29 cellular contexts compared by ENCODE assay signal in genomic region chr1:112517231-112517630, GRCh38. TPM values are rescaled to one million over a fixed set of nuclear protein-coding genes. Genes with fewer than 3 reads are reported as not detected.
"Had no signal": no experiment of that assay in that cellular context is flagged by ENCODE, and none has a peak within 500 bp of the region (broad histone marks: within the 10 kb centered on the region; RNA-seq: fewer than 3 reads in every experiment).

No MANE protein-coding gene starts in this region.

- H3K4me1 ChIP-seq: ascending aorta had no signal

- H3K36me3 Mint-ChIP-seq: activated CD8-positive, alpha-beta memory T cell treated with anti-CD3 and anti-CD28 coated beads, Interleukin-2, amount 10 ng/mL, durations not matched to agents 7 days and 5 days; activated naive CD4-positive, alpha-beta T cell treated with anti-CD3 and anti-CD28 coated beads, Interleukin-2, amount 50 U/mL, for 72 hours had no signal

- ATAC-seq: activated CD8-positive, alpha-beta memory T cell treated with anti-CD3 and anti-CD28 coated beads, Interleukin-2, amount 10 ng/mL, durations not matched to agents 7 days and 5 days; activated naive CD4-positive, alpha-beta T cell treated with anti-CD3 and anti-CD28 coated beads, Interleukin-2, amount 50 U/mL, for 72 hours; activated naive CD8-positive, alpha-beta T cell treated with anti-CD3 and anti-CD28 coated beads, Interleukin-2, amount 50 U/mL, for 24 hours; body of pancreas; Panc1 had no signal

- H3K36me3 ChIP-seq: cardiac muscle cell had no signal

- H3K4me3 ChIP-seq: ascending aorta, body of pancreas, cardiac muscle cell had no signal

- H3K4me1 Mint-ChIP-seq: activated B cell treated with CpG ODN at 0.5 μM for 24 hours; activated CD4-positive, alpha-beta T cell treated with anti-CD3 and anti-CD28 coated beads, Interleukin-2, amount 10 ng/mL, durations not matched to agents 24 days and 14 days; activated naive CD8-positive, alpha-beta T cell treated with anti-CD3 and anti-CD28 coated beads, Interleukin-2, amount 50 U/mL, for 24 hours had no signal

- H3K27me3 ChIP-seq: ascending aorta, body of pancreas had no signal

- H3K9me3 Mint-ChIP-seq: activated B cell treated with CpG ODN at 0.5 μM for 24 hours; activated CD4-positive, alpha-beta T cell treated with anti-CD3 and anti-CD28 coated beads, Interleukin-2, amount 10 ng/mL, durations not matched to agents 24 days and 14 days; activated naive CD4-positive, alpha-beta T cell treated with anti-CD3 and anti-CD28 coated beads, Interleukin-2, amount 50 U/mL, for 72 hours; activated naive CD8-positive, alpha-beta T cell treated with anti-CD3 and anti-CD28 coated beads, Interleukin-2, amount 50 U/mL, for 24 hours; activated T-cell treated with anti-CD3 and anti-CD28 coated beads, Interleukin-2, amount 50 U/mL, for 24 hours; activated T-helper 1 cell treated with anti-CD3 and anti-CD28 coated beads, Interleukin-12 subunit alpha, Interleukin-12 subunit beta, Interleukin-2, Interleukin-4 antibody, amounts not matched to agents 30 ng/mL and 10 ng/mL and 1 ng/mL, durations not matched to agents 14 hours and 24 hours and 36 hours had no signal

- H3K9me3 ChIP-seq: ascending aorta, body of pancreas had no signal

- DNase-seq: activated B cell treated with CpG ODN at 0.5 μM for 24 hours; activated CD4-positive, alpha-beta T cell treated with anti-CD3 and anti-CD28 coated beads for 1 hour; activated CD4-positive, alpha-beta T cell treated with anti-CD3 and anti-CD28 coated beads, Interleukin-2, amount 10 ng/mL, durations not matched to agents 24 days and 14 days; activated CD4-positive, alpha-beta T cell treated with anti-CD3 and anti-CD28 coated beads, Interleukin-2, amount 50 U/mL, for 48 hours; activated CD8-positive, alpha-beta memory T cell treated with anti-CD3 and anti-CD28 coated beads, Interleukin-2, amount 10 ng/mL, durations not matched to agents 7 days and 5 days; activated effector memory CD4-positive, alpha-beta T cell treated with Interleukin-2 at 50 U/mL for 16 hours; activated naive CD4-positive, alpha-beta T cell treated with Interleukin-2 at 50 U/mL for 16 hours; activated naive CD8-positive, alpha-beta T cell treated with anti-CD3 and anti-CD28 coated beads, Interleukin-2, amount 50 U/mL, for 24 hours; activated T-cell treated with anti-CD3 and anti-CD28 coated beads, Interleukin-2, amount 50 U/mL, for 24 hours; amniotic stem cell; body of pancreas; KG1; NCI-H1048; NCI-H1417 treated with DMSO at 0.1 percent for 48 hours; NCI-H1694; NCI-H2171 treated with DMSO at 0.1 percent for 48 hours; NCI-H226; NCI-H526; NCI-H82; OCI-M1; SIG-M5; T-helper 2 cell; T1000 had no signal

- H3K27ac ChIP-seq: ascending aorta, body of pancreas, cardiac muscle cell had no signal

- FAIRE-seq: TTC549 had no signal

- H3K4me3 Mint-ChIP-seq: activated B cell treated with CpG ODN at 0.5 μM for 24 hours; activated CD4-positive, alpha-beta T cell treated with anti-CD3 and anti-CD28 coated beads, Interleukin-2, amount 10 ng/mL, durations not matched to agents 24 days and 14 days; activated CD8-positive, alpha-beta memory T cell treated with anti-CD3 and anti-CD28 coated beads, Interleukin-2, amount 10 ng/mL, durations not matched to agents 7 days and 5 days; activated naive CD8-positive, alpha-beta T cell treated with anti-CD3 and anti-CD28 coated beads, Interleukin-2, amount 50 U/mL, for 24 hours; activated T-cell treated with anti-CD3 and anti-CD28 coated beads, Interleukin-2, amount 50 U/mL, for 24 hours; activated T-helper 1 cell treated with anti-CD3 and anti-CD28 coated beads, Interleukin-12 subunit alpha, Interleukin-12 subunit beta, Interleukin-2, Interleukin-4 antibody, amounts not matched to agents 30 ng/mL and 10 ng/mL and 1 ng/mL, durations not matched to agents 14 hours and 24 hours and 36 hours had no signal

- H3K27me3 Mint-ChIP-seq: activated B cell treated with CpG ODN at 0.5 μM for 24 hours; activated CD8-positive, alpha-beta memory T cell treated with anti-CD3 and anti-CD28 coated beads, Interleukin-2, amount 10 ng/mL, durations not matched to agents 7 days and 5 days; activated naive CD8-positive, alpha-beta T cell treated with anti-CD3 and anti-CD28 coated beads, Interleukin-2, amount 50 U/mL, for 24 hours; activated T-cell treated with anti-CD3 and anti-CD28 coated beads, Interleukin-2, amount 50 U/mL, for 24 hours had no signal

- H3K27ac Mint-ChIP-seq: activated B cell treated with CpG ODN at 0.5 μM for 24 hours; activated CD4-positive, alpha-beta T cell treated with anti-CD3 and anti-CD28 coated beads, Interleukin-2, amount 10 ng/mL, durations not matched to agents 24 days and 14 days; activated CD8-positive, alpha-beta memory T cell treated with anti-CD3 and anti-CD28 coated beads, Interleukin-2, amount 10 ng/mL, durations not matched to agents 7 days and 5 days; activated naive CD4-positive, alpha-beta T cell treated with anti-CD3 and anti-CD28 coated beads, Interleukin-2, amount 50 U/mL, for 72 hours; activated naive CD8-positive, alpha-beta T cell treated with anti-CD3 and anti-CD28 coated beads, Interleukin-2, amount 50 U/mL, for 24 hours; activated T-cell treated with anti-CD3 and anti-CD28 coated beads, Interleukin-2, amount 50 U/mL, for 24 hours; activated T-helper 1 cell treated with anti-CD3 and anti-CD28 coated beads, Interleukin-12 subunit alpha, Interleukin-12 subunit beta, Interleukin-2, Interleukin-4 antibody, amounts not matched to agents 30 ng/mL and 10 ng/mL and 1 ng/mL, durations not matched to agents 14 hours and 24 hours and 36 hours had no signal

RNA-seq across cellular contexts. Expression of gene WNT2B, which starts 8.5 kb away (rescaled TPM):
- total RNA-seq: activated CD4-positive, alpha-beta T cell treated with anti-CD3 and anti-CD28 coated beads, Interleukin-2, amount 10 ng/mL, durations not matched to agents 24 days and 14 days had no signal
